In the genomic region with DNA sequence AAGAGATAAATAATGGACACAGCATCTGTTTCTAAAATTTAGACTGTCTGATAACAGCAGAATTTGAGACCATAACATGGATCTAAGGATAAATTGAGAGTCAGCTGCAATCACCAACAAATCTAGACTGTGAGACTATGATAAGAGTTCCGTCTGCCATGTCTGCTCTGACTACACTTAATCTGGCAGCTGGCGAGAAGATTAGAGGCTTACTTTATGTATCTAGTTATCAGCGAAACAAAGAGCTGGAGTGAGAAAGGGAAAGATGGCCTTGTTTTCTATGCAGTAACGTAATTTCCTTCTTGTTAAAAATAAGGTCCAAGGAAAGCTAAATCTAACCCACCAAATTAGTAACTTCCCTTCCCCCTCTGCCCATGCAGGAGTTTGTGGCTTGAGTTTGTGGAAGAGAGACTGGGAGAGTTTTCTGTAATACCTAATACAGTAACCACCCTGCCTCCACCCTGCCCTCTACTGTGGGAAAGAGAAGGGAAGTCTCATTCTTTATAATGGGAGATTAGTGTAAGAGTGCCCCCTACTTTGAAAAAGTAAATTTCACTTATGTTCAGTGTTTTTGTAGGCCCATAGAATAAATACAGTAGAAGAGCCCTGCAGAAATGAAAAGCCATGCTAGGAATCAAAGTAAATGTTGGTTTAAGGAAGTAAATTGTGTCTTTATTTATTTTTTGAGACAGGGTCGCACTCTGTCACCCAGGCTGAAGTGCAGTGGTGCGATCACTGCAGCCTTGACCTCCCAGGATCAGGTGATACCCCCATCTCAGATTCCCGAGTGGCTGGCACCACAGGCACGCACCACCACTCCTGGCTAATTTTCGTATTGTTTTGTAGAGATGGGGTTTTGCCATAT, we compare ENCODE assay signal across 8 cellular contexts. TPM values are rescaled to one million over a fixed set of nuclear protein-coding genes. Genes with fewer than 3 reads are reported as not detected.
DNase-seq lines count a peak whose midpoint lies in the region; ATAC-seq and TF ChIP-seq lines count a peak whose summit lies in the region.

No MANE protein-coding gene starts in this region.

- 0 out of 2 replicates have a peak, but pooled peaks cover 5% of the 10 kb centered on the region for H3K36me3 ChIP-seq in Karpas-422 (ENCODE audit: insufficient read depth, low read length)

- peaks cover 9% of the 10 kb centered on the region; the same call in 1 of the 2 replicates for H4K20me1 ChIP-seq in Karpas-422 (ENCODE audit: insufficient read depth, low read depth, low read length)

- peak; percentile 44 for TF ChIP-seq CTCF in GM12864 (IDR thresholded peaks at IDR 0.05; ENCODE audit: low read depth, low read length, missing control alignments)
- TF ChIP-seq CTCF in epithelial cell of esophagus (IDR thresholded peaks at IDR 0.05; ENCODE audit: insufficient read depth, low read depth, low read length, missing control alignments) = peak; percentile 2

- DNase-seq in AG20443 (ENCODE audit: low spot score) (peak; percentile 32), GM12864 (ENCODE audit: low read depth) (peak; percentile 12), Karpas-422 (peak; percentile 69), T-helper 9 cell (peak; percentile 15), epithelial cell of esophagus (ENCODE audit: low read depth) (peak; percentile 35), myocyte (ENCODE audit: low read depth) (peak; percentile 66), occipital lobe (lab: John Stamatoyannopoulos, UW) (no peak)

- 0 out of 2 replicates have a peak, but pooled peaks cover 3% of the 10 kb centered on the region for H3K9me2 ChIP-seq in Karpas-422 (replicated peaks; ENCODE audit: insufficient read depth, low read length)

- ATAC-seq in HG03039 (IDR thresholded peaks at IDR 0.05; ENCODE audit: unreplicated experiment) = no peak

- H3K27ac ChIP-seq in Karpas-422 (ENCODE audit: low read length) = no peak overlapping the region

- H3K4me2 ChIP-seq in Karpas-422 (ENCODE audit: low read depth, low read length, poor library complexity, severe bottlenecking) = no peak overlapping the region

- no peak overlapping the region for H3K4me3 ChIP-seq in GM12864 (ENCODE audit: low read depth, low read length)
- no peak overlapping the region for H3K4me3 ChIP-seq in Karpas-422 (ENCODE audit: low read length)
- no peak overlapping the region for H3K4me3 ChIP-seq in epithelial cell of esophagus (ENCODE audit: low read length)

- H3K4me1 ChIP-seq in Karpas-422 (ENCODE audit: low read length) = peaks cover 8% of the 10 kb centered on the region

- H3K79me2 ChIP-seq in Karpas-422 (ENCODE audit: low read length) = peaks cover 99% of the 10 kb centered on the region

- no peak overlapping the region for H2AFZ ChIP-seq in Karpas-422 (ENCODE audit: low read length)

- no peaks in the 10 kb centered on the region for H3K27me3 ChIP-seq in Karpas-422 (ENCODE audit: low read length)

- H3K9ac ChIP-seq in Karpas-422 (ENCODE audit: low read length) = no peak overlapping the region

- H3K9me3 ChIP-seq in Karpas-422 (ENCODE audit: low read length) = no peaks in the 10 kb centered on the region

RNA-seq across cellular contexts. Expression of a gene that starts 27.5 kb away (rescaled TPM):
- total RNA-seq in Karpas-422 (2014; rRNA removed; shearing (Covaris generic); ENCODE audit: low replicate concordance) = 61.1 and 74.8 TPM in 2 replicates
- total RNA-seq in myocyte (22.5 and 24.8 TPM in 2 replicates), occipital lobe (41.6 TPM)
- 15.3 TPM for polyA plus RNA-seq in myocyte (2012)
